ENCODE assay signal across 8 cellular contexts in genomic region chr12:57752668-57753000, GRCh38. TPM values are rescaled to one million over a fixed set of nuclear protein-coding genes. Genes with fewer than 3 reads are reported as not detected.
DNase-seq lines count a peak whose midpoint lies in the region; ATAC-seq and TF ChIP-seq lines count a peak whose summit lies in the region.

No MANE protein-coding gene starts in this region.

- CTCF ChIA-PET in activated CD8-positive, alpha-beta memory T cell treated with anti-CD3 and anti-CD28 coated beads, Interleukin-2, amount 10 ng/mL, durations not matched to agents 7 days and 5 days (lab: Charles Lee), result interaction anchor here (0.9 to 1.2 kb wide), 2 partner anchors 27 to 31 kb away, joined by 3 read pairs; no protein-coding TSS in a partner anchor

- TF ChIP-seq RAD21 in liver (IDR thresholded peaks at IDR 0.05), result no peak

- peaks cover 28% of the 10 kb centered on the region for H3K36me3 Mint-ChIP-seq in activated CD8-positive, alpha-beta memory T cell treated with anti-CD3 and anti-CD28 coated beads, Interleukin-2, amount 10 ng/mL, durations not matched to agents 7 days and 5 days

- H3K27me3 Mint-ChIP-seq in activated CD8-positive, alpha-beta memory T cell treated with anti-CD3 and anti-CD28 coated beads, Interleukin-2, amount 10 ng/mL, durations not matched to agents 7 days and 5 days, result no peaks in the 10 kb centered on the region

- H3K4me3 ChIP-seq in liver (ENCODE audit: low read depth in 1 of 3, low read length in 3 of 3) (peak overlapping the region in 2 of 3 donors; percentile 20 to 27), thymus (ENCODE audit: low read length) (peak overlapping the region; percentile 43)

- peaks cover 55% of the 10 kb centered on the region for H3K4me1 Mint-ChIP-seq in activated CD8-positive, alpha-beta memory T cell treated with anti-CD3 and anti-CD28 coated beads, Interleukin-2, amount 10 ng/mL, durations not matched to agents 7 days and 5 days

- peak overlapping the region in 1 of 2 donors; percentile 40 for H3K9ac ChIP-seq in liver (ENCODE audit: low read depth in 1 of 2, low read length in 2 of 2)

- no peak for ATAC-seq in activated CD8-positive, alpha-beta memory T cell treated with anti-CD3 and anti-CD28 coated beads, Interleukin-2, amount 10 ng/mL, durations not matched to agents 7 days and 5 days

- peak overlapping the region; percentile 87 for H3K27ac Mint-ChIP-seq in activated CD8-positive, alpha-beta memory T cell treated with anti-CD3 and anti-CD28 coated beads, Interleukin-2, amount 10 ng/mL, durations not matched to agents 7 days and 5 days

- WGBS in liver, result 3% methylated on average over 5 of the region's 5 CpGs
- 4% methylated on average over 5 of the region's 5 CpGs for WGBS in thymus

- TF ChIP-seq CTCF in liver (IDR thresholded peaks at IDR 0.05; ENCODE audit: low read depth, low read length, missing input control), result no peak

- H3K9me3 ChIP-seq in liver (ENCODE audit: control insufficient read depth in 4 of 4, low read length in 3 of 4), result no peaks in the 10 kb centered on the region
- no peaks in the 10 kb centered on the region for H3K9me3 ChIP-seq in thymus (ENCODE audit: control insufficient read depth)

- peak overlapping the region; percentile 71 for H3K27ac ChIP-seq in angular gyrus (ENCODE audit: low read depth, low read length)
- peak overlapping the region; percentile 26 to 29 for H3K27ac ChIP-seq in liver (ENCODE audit: low read depth in 1 of 2, low read length in 2 of 2)
- H3K27ac ChIP-seq in thymus (ENCODE audit: low read depth), result peak overlapping the region; percentile 22

- no peaks in the 10 kb centered on the region for H3K27me3 ChIP-seq in liver (ENCODE audit: control insufficient read depth in 4 of 4, insufficient read depth in 4 of 4, low read length in 3 of 4)
- peaks cover 2% of the 10 kb centered on the region for H3K27me3 ChIP-seq in thymus (ENCODE audit: control insufficient read depth, insufficient read depth)

- H3K9me3 Mint-ChIP-seq in activated CD8-positive, alpha-beta memory T cell treated with anti-CD3 and anti-CD28 coated beads, Interleukin-2, amount 10 ng/mL, durations not matched to agents 7 days and 5 days (ENCODE audit: low read depth), result no peaks in the 10 kb centered on the region

- H3K36me3 ChIP-seq in liver (ENCODE audit: control insufficient read depth in 4 of 4, insufficient read depth in 3 of 4, low read depth in 1 of 4, low read length in 3 of 4), result peaks cover 4 to 13% (median 11%) of the 10 kb centered on the region in 4 donors
- H3K36me3 ChIP-seq in thymus (ENCODE audit: control insufficient read depth, insufficient read depth), result peaks cover 8% of the 10 kb centered on the region

- peak overlapping the region; percentile 93 for H3K4me3 Mint-ChIP-seq in activated CD8-positive, alpha-beta memory T cell treated with anti-CD3 and anti-CD28 coated beads, Interleukin-2, amount 10 ng/mL, durations not matched to agents 7 days and 5 days

- no peak for DNase-seq in activated CD8-positive, alpha-beta memory T cell treated with anti-CD3 and anti-CD28 coated beads, Interleukin-2, amount 10 ng/mL, durations not matched to agents 7 days and 5 days
- no peak for DNase-seq in activated CD8-positive, alpha-beta memory T cell treated with anti-CD3 and anti-CD28 coated beads for 24 hours
- DNase-seq in NCI-H510A (lab: John Stamatoyannopoulos, UW) (no peak), middle frontal gyrus (ENCODE audit: extremely low spot score, low spot score) (no peak), NCI-H1092 treated with DMSO at 0.1 percent for 48 hours (lab: John Stamatoyannopoulos, UW) (no peak)

- H3K4me1 ChIP-seq in liver (ENCODE audit: control insufficient read depth in 4 of 4, insufficient read depth in 4 of 4, low read length in 3 of 4), result peaks cover 6 to 35% (median 27%) of the 10 kb centered on the region in 4 donors
- H3K4me1 ChIP-seq in thymus (ENCODE audit: control insufficient read depth, insufficient read depth, low read length), result peaks cover 28% of the 10 kb centered on the region

TF ChIP-seq in liver, 16 proteins besides CTCF, POLR2A, EP300 and RAD21:
- TF ChIP-seq EGR1 (IDR thresholded peaks at IDR 0.05; ENCODE audit: low read depth in 2 of 2) (peak in 1 of 2 donors; percentile 4), REST (IDR thresholded peaks at IDR 0.05) (no peak), SP1 (IDR thresholded peaks at IDR 0.05) (peak; percentile 28), ATF3 (IDR thresholded peaks at IDR 0.05) (no peak), YY1 (IDR thresholded peaks at IDR 0.05) (no peak), NR2F2 (IDR thresholded peaks at IDR 0.05) (no peak)

RNA-seq across cellular contexts. Expression of gene CDK4, which starts 0.5 kb away (rescaled TPM):
- total RNA-seq in activated CD8-positive, alpha-beta memory T cell treated with anti-CD3 and anti-CD28 coated beads, Interleukin-2, amount 10 ng/mL, durations not matched to agents 7 days and 5 days, result 100 to 1,000 TPM; 127 to 167 TPM
- total RNA-seq in liver, result 10 to 100 TPM; 28.1 to 69.1 TPM
- polyA plus RNA-seq in liver (10 to 100 TPM; 36.6 to 39.9 TPM), thymus (38.5 TPM)

RNA-seq across cellular contexts. Expression of gene MARCHF9, which starts 2.3 kb away (rescaled TPM):
- 10 to 100 TPM; 21.0 to 24.9 TPM for total RNA-seq in activated CD8-positive, alpha-beta memory T cell treated with anti-CD3 and anti-CD28 coated beads, Interleukin-2, amount 10 ng/mL, durations not matched to agents 7 days and 5 days
- total RNA-seq in liver, result 1 to 10 TPM; 1.9 to 2.4 TPM
- 1 to 10 TPM; 1.1 to 3.0 TPM for polyA plus RNA-seq in liver
- polyA plus RNA-seq in thymus, result 54.9 TPM

RNA-seq across cellular contexts. Expression of gene TSPAN31, which starts 7.8 kb away (rescaled TPM):
- 10 to 100 TPM in 1 of 2 experiments, 1 to 10 TPM in 1; 10.0 to 19.4 TPM for total RNA-seq in activated CD8-positive, alpha-beta memory T cell treated with anti-CD3 and anti-CD28 coated beads, Interleukin-2, amount 10 ng/mL, durations not matched to agents 7 days and 5 days
- 10 to 100 TPM; 26.9 to 39.4 TPM for total RNA-seq in liver
- polyA plus RNA-seq in liver, result 10 to 100 TPM; 16.9 to 22.3 TPM
- 31.4 TPM for polyA plus RNA-seq in thymus

RNA-seq across cellular contexts. Expression of gene AGAP2, which starts 14.1 kb away (rescaled TPM):
- total RNA-seq in activated CD8-positive, alpha-beta memory T cell treated with anti-CD3 and anti-CD28 coated beads, Interleukin-2, amount 10 ng/mL, durations not matched to agents 7 days and 5 days, result 10 to 100 TPM; 70.7 to 72.7 TPM
- total RNA-seq in liver, result 1 to 10 TPM; 1.0 to 1.7 TPM
- polyA plus RNA-seq in liver, result under 1 TPM; 0.18 to 0.28 TPM
- 15.5 TPM for polyA plus RNA-seq in thymus

RNA-seq across cellular contexts. Expression of gene CYP27B1, which starts 14.2 kb away (rescaled TPM):
- 1 to 10 TPM; 4.5 to 5.4 TPM for total RNA-seq in activated CD8-positive, alpha-beta memory T cell treated with anti-CD3 and anti-CD28 coated beads, Interleukin-2, amount 10 ng/mL, durations not matched to agents 7 days and 5 days
- total RNA-seq in liver, result 1 to 10 TPM in 1 of 2 donors, under 1 TPM in 1; 0.05 to 1.6 TPM
- polyA plus RNA-seq in liver (under 1 TPM; 0.06 to 0.28 TPM), thymus (0.82 TPM)

Comparison
In these comparisons a context has a peak if more than half of its experiments do, and no peak if none do; other contexts are left out.
1. RNA of gene MARCHF9, which starts 2.3 kb away (total RNA-seq): 21.0 to 24.9 TPM in activated CD8-positive, alpha-beta memory T cell treated with anti-CD3 and anti-CD28 coated beads, Interleukin-2, amount 10 ng/mL, durations not matched to agents 7 days and 5 days; 1.9 to 2.4 TPM in liver; every median in the first group is over 4 times any median in the second.
2. Peak in every context shown above with its lines, with median percentiles within 50 percentile points of each other: H3K27ac ChIP-seq.